Comparison of ENCODE assay signal across 10 cellular contexts in genomic region chr7:66050990-66051424, GRCh38. TPM values are rescaled to one million over a fixed set of nuclear protein-coding genes. Genes with fewer than 3 reads are reported as not detected.
A peak's percentile ranks its signal among the peaks of the same experiment; 100 is the strongest.
DNase-seq lines count a peak whose midpoint lies in the region; ATAC-seq and TF ChIP-seq lines count a peak whose summit lies in the region.
"Had no signal": no experiment of that assay in that cellular context is flagged by ENCODE, and none has a peak within 500 bp of the region (broad histone marks: within the 10 kb centered on the region; RNA-seq: fewer than 3 reads in every experiment).

No MANE protein-coding gene starts in this region.

- POLR2A ChIA-PET in IMR-90 (lab: Charles Lee; ENCODE audit: unreplicated experiment) = no interaction called here

- in situ Hi-C loops in IMR-90 (cut with MboI; ENCODE audit: low sequenced_read_pairs) = no loop called here
- in situ Hi-C loops in astrocyte of the cerebellum (cut with HindIII; ENCODE audit: low sequenced_read_pairs) = no loop called here

- peak overlapping the region; percentile 87 for H3K18ac ChIP-seq in IMR-90 (ENCODE audit: low read depth, low read length)

- peak overlapping the region; percentile 80 for H2AFZ ChIP-seq in IMR-90 (replicated peaks; ENCODE audit: low read length, poor library complexity)
- H2AFZ ChIP-seq: parathyroid adenoma had no signal

- no peak overlapping the region for H3K4me3 Mint-ChIP-seq in stimulated activated naive CD8-positive, alpha-beta T cell treated with anti-CD3 and anti-CD28 coated beads, Interleukin-15, amount 100 ng/mL, for 72 hours

- peak; percentile 90 for DNase-seq in AG09319 (ENCODE audit: extremely low read depth, low read depth)
- DNase-seq in IMR-90 = peak; percentile 94
- DNase-seq in astrocyte of the cerebellum (ENCODE audit: low read depth) = peak; percentile 58
- peak in 1 of 2 donors; percentile 77 for DNase-seq in left lung
- no peak for DNase-seq in NCI-H2081 (lab: John Stamatoyannopoulos, UW)
- no peak for DNase-seq in DMS114 treated with DMSO at 0.1 percent for 48 hours (lab: John Stamatoyannopoulos, UW; ENCODE audit: unreplicated experiment)
- no peak for DNase-seq in stimulated activated naive CD8-positive, alpha-beta T cell treated with anti-CD3 and anti-CD28 coated beads, Interleukin-15, amount 100 ng/mL, for 72 hours

- peak overlapping the region; percentile 91 for H3K14ac ChIP-seq in IMR-90 (replicated peaks; ENCODE audit: low read depth, low read length)

- H4K91ac ChIP-seq in IMR-90 (ENCODE audit: insufficient read depth, low read depth, low read length) = peak overlapping the region; percentile 94

- TF ChIP-seq CTCF in AG09319 (IDR thresholded peaks at IDR 0.05; ENCODE audit: low read depth, low read length) (no peak), IMR-90 (conservative IDR thresholded peaks at IDR 0.05; ENCODE audit: low read depth, low read length) (no peak), astrocyte of the cerebellum (IDR thresholded peaks at IDR 0.05; ENCODE audit: low read depth, low read length, missing control alignments) (no peak), left lung (IDR thresholded peaks at IDR 0.05) (no peak)

- H3K4me2 ChIP-seq in IMR-90 (ENCODE audit: low read depth, low read length) = peak overlapping the region; percentile 33

- no peaks in the 10 kb centered on the region for H3K9me3 Mint-ChIP-seq in stimulated activated naive CD8-positive, alpha-beta T cell treated with anti-CD3 and anti-CD28 coated beads, Interleukin-15, amount 100 ng/mL, for 72 hours

- no peak for TF ChIP-seq POLR2A in IMR-90 (IDR thresholded peaks at IDR 0.05; ENCODE audit: low read depth, low read length)

- no peaks in the 10 kb centered on the region for H3K27me3 ChIP-seq in IMR-90 (ENCODE audit: control insufficient read depth, insufficient read depth, low read length)
- H3K27me3 ChIP-seq in left lung = no peaks in the 10 kb centered on the region
- H3K27me3 ChIP-seq: tibial nerve had no signal

- H2BK15ac ChIP-seq in IMR-90 (ENCODE audit: low read depth, low read length) = peak overlapping the region; percentile 63; the same call in 1 of the 3 replicates

- H3K56ac ChIP-seq in IMR-90 (ENCODE audit: extremely low read depth, insufficient read depth, low read length) = no peak overlapping the region

- 60% methylated on average over 1 of the region's 2 CpGs; no CpG with 5 or more reads in 1 of the 2 experiments for WGBS in IMR-90 (ENCODE audit: extremely low coverage in 2 of 2, insufficient read length in 1 of 2), 2 experiments

- peak overlapping the region; percentile 93 for H2BK20ac ChIP-seq in IMR-90 (ENCODE audit: low read depth, low read length)

- no peaks in the 10 kb centered on the region for H3K27me3 Mint-ChIP-seq in stimulated activated naive CD8-positive, alpha-beta T cell treated with anti-CD3 and anti-CD28 coated beads, Interleukin-15, amount 100 ng/mL, for 72 hours

- H3K9me3 ChIP-seq in IMR-90 (ENCODE audit: control insufficient read depth, insufficient read depth, low read length) = no peaks in the 10 kb centered on the region; the same call in 1 of the 2 replicates
- H3K9me3 ChIP-seq in left lung = no peaks in the 10 kb centered on the region
- H3K9me3 ChIP-seq: tibial nerve had no signal

- H3K9me1 ChIP-seq in IMR-90 (ENCODE audit: insufficient read depth, low read length) = peaks cover 15% of the 10 kb centered on the region

- CTCF ChIA-PET in IMR-90 (lab: Yijun Ruan, JAX) = interaction anchor here (1.8 kb wide), 1 partner anchor 20 kb away, joined by 3 read pairs; no protein-coding TSS in a partner anchor

- H3K4me3 ChIP-seq in IMR-90 (ENCODE audit: insufficient read depth, low read depth, low read length) (no peak overlapping the region), astrocyte of the cerebellum (ENCODE audit: low read depth, low read length) (no peak overlapping the region), left lung (no peak overlapping the region)
- H3K4me3 ChIP-seq: tibial nerve had no signal

- ATAC-seq in IMR-90 (ENCODE audit: low read depth) (peak; percentile 80), left lung (peak; percentile 94), GM18907 (IDR thresholded peaks at IDR 0.05; ENCODE audit: unreplicated experiment) (no peak)
- ATAC-seq in stimulated activated naive CD8-positive, alpha-beta T cell treated with anti-CD3 and anti-CD28 coated beads, Interleukin-15, amount 100 ng/mL, for 72 hours = no peak

- H3K23ac ChIP-seq in IMR-90 (ENCODE audit: low read depth, low read length) = peak overlapping the region; percentile 77

- no peak for TF ChIP-seq RAD21 in IMR-90 (IDR thresholded peaks at IDR 0.05; ENCODE audit: low read length)

- H3K36me3 ChIP-seq in IMR-90 (ENCODE audit: control insufficient read depth, insufficient read depth, low read length) = no peaks in the 10 kb centered on the region
- no peaks in the 10 kb centered on the region for H3K36me3 ChIP-seq in left lung
- H3K36me3 ChIP-seq: tibial nerve had no signal

- no TSS peak for BruUV-seq in IMR-90 (replicated peaks; lab: Mats Ljungman, UMichigan)

- H2AK9ac ChIP-seq in IMR-90 (replicated peaks; ENCODE audit: low read depth, low read length, poor library complexity) = peak overlapping the region; percentile 81

- peak overlapping the region; percentile 29; the same call in 1 of the 2 replicates for H3K9ac ChIP-seq in IMR-90 (ENCODE audit: low read depth, low read length)
- H3K9ac ChIP-seq: parathyroid adenoma had no signal

- peak overlapping the region; percentile 98 for H2BK120ac ChIP-seq in IMR-90 (ENCODE audit: low read depth, low read length)

- H3K27ac Mint-ChIP-seq in stimulated activated naive CD8-positive, alpha-beta T cell treated with anti-CD3 and anti-CD28 coated beads, Interleukin-15, amount 100 ng/mL, for 72 hours = no peak overlapping the region

- H3K4ac ChIP-seq in IMR-90 (ENCODE audit: low read depth, low read length) = peak overlapping the region; percentile 94

- dilution Hi-C loops in IMR-90 (cut with HindIII; ENCODE audit: low sequenced_read_pairs, unreplicated experiment) = no loop called here

- H3K4me1 Mint-ChIP-seq in stimulated activated naive CD8-positive, alpha-beta T cell treated with anti-CD3 and anti-CD28 coated beads, Interleukin-15, amount 100 ng/mL, for 72 hours = no peaks in the 10 kb centered on the region

- H4K5ac ChIP-seq in IMR-90 (ENCODE audit: low read depth, low read length) = peak overlapping the region; percentile 81

- peak overlapping the region; percentile 19 to 85; a peak in 3 of 4 replicates for H4K8ac ChIP-seq in IMR-90 (ENCODE audit: low read depth in 2 of 2, low read length in 2 of 2)

- peak overlapping the region; percentile 85 for H3K27ac ChIP-seq in IMR-90 (ENCODE audit: insufficient read depth, low read length)
- peak overlapping the region; percentile 43 to 67 for H3K27ac ChIP-seq in left lung
- H3K27ac ChIP-seq: parathyroid adenoma, tibial nerve had no signal

- H3K4me1 ChIP-seq in IMR-90 (ENCODE audit: control insufficient read depth, insufficient read depth, low read length) (peaks cover 18% of the 10 kb centered on the region), left lung (no peaks in the 10 kb centered on the region)
- H3K4me1 ChIP-seq: parathyroid adenoma, tibial nerve had no signal

- no peaks in the 10 kb centered on the region for H4K20me1 ChIP-seq in IMR-90 (ENCODE audit: insufficient read depth, low read length)

- H2AK5ac ChIP-seq in IMR-90 (ENCODE audit: low read depth, low read length) = peak overlapping the region; percentile 82

- H3K79me1 ChIP-seq in IMR-90 (ENCODE audit: low read depth in 1 of 2, low read length in 2 of 2) = no peaks in the 10 kb centered on the region

- peak overlapping the region; percentile 93 for H2BK5ac ChIP-seq in IMR-90 (ENCODE audit: low read depth, low read length, poor library complexity, severe bottlenecking)

- intact Hi-C loops in IMR-90 (cut with micrococcal nuclease) (no loop called here), left lung (cut with DNase I) (no loop called here)

TF ChIP-seq in IMR-90, 13 proteins besides CTCF, POLR2A, EP300 and RAD21 (continues in another document):
- TF ChIP-seq USF2 (IDR thresholded peaks at IDR 0.05; ENCODE audit: low read depth, low read length) (peak; percentile 13; the same call in 1 of the 2 replicates), ELK1 (IDR thresholded peaks at IDR 0.05; ENCODE audit: borderline replicate concordance, low read depth, low read length) (no peak), NFE2L2 (IDR thresholded peaks at IDR 0.05; ENCODE audit: low read depth, low read length) (no peak), CHD1 (IDR thresholded peaks at IDR 0.05; ENCODE audit: low read depth, low read length) (no peak), MXI1 (IDR thresholded peaks at IDR 0.05; ENCODE audit: borderline replicate concordance, low read depth, low read length) (peak; percentile 50; the same call in 1 of the 2 replicates), RFX5 (IDR thresholded peaks at IDR 0.05; ENCODE audit: low read depth, low read length) (no peak), CEBPB (IDR thresholded peaks at IDR 0.05; ENCODE audit: low read depth, low read length) (peak; percentile 97), BHLHE40 (IDR thresholded peaks at IDR 0.05; ENCODE audit: low read depth, low read length) (peak; percentile 80), RCOR1 (IDR thresholded peaks at IDR 0.05; ENCODE audit: insufficient replicate concordance, low read length) (no peak), MAZ (IDR thresholded peaks at IDR 0.05; ENCODE audit: borderline replicate concordance, low read depth, low read length) (no peak), SMC3 (IDR thresholded peaks at IDR 0.05; ENCODE audit: low read depth, low read length) (no peak), FOS (IDR thresholded peaks at IDR 0.05; ENCODE audit: low read depth, low read length) (no peak)

RNA-seq across cellular contexts. Expression of gene ASL, which starts 24.6 kb away (rescaled TPM):
- total RNA-seq in IMR-90 (2012; rRNA removed) (42.8 and 50.0 TPM in 2 replicates), left lung (10 to 100 TPM; 49.0 to 50.6 TPM)
- polyA plus RNA-seq in IMR-90 (2012; rRNA removed) = 49.0 and 49.7 TPM in 2 replicates
- 41.3 and 45.5 TPM in 2 replicates for polyA plus RNA-seq in IMR-90 (2012; cell fraction: cytosol; rRNA removed)
- polyA plus RNA-seq in IMR-90 (2012; cell fraction: nucleus; rRNA removed; ENCODE audit: low replicate concordance) = 95.3 and 201 TPM in 2 replicates

Comparison
In these comparisons a context has a peak if more than half of its experiments do, and no peak if none do; other contexts are left out.
1. DNase-seq: peak in AG09319 (single experiment), IMR-90 (single experiment) and astrocyte of the cerebellum (single experiment); none in NCI-H2081 (0 of 2), DMS114 treated with DMSO at 0.1 percent for 48 hours (single experiment) and stimulated activated naive CD8-positive, alpha-beta T cell treated with anti-CD3 and anti-CD28 coated beads, Interleukin-15, amount 100 ng/mL, for 72 hours (0 of 2).
2. ATAC-seq: peak in IMR-90 (single experiment) and left lung (single experiment); none in stimulated activated naive CD8-positive, alpha-beta T cell treated with anti-CD3 and anti-CD28 coated beads, Interleukin-15, amount 100 ng/mL, for 72 hours (single experiment) and GM18907 (single experiment).